Comparison of ENCODE assay signal across 2 cellular contexts in genomic region chr1:43935711-43936427, GRCh38.
TF ChIP-seq lines count a peak whose summit lies in the region.

No MANE protein-coding gene starts in this region.

TF ChIP-seq in IMR-90, 13 proteins besides CTCF, POLR2A, EP300 and RAD21:
- no peak for TF ChIP-seq FOS (IDR thresholded peaks at IDR 0.05; ENCODE audit: low read depth, low read length)
- TF ChIP-seq ELK1 (IDR thresholded peaks at IDR 0.05; ENCODE audit: borderline replicate concordance, low read depth, low read length), result no peak
- no peak for TF ChIP-seq CHD1 (IDR thresholded peaks at IDR 0.05; ENCODE audit: low read depth, low read length)
- no peak for TF ChIP-seq USF2 (IDR thresholded peaks at IDR 0.05; ENCODE audit: low read depth, low read length)
- TF ChIP-seq SMC3 (IDR thresholded peaks at IDR 0.05; ENCODE audit: low read depth, low read length), result no peak
- TF ChIP-seq MXI1 (IDR thresholded peaks at IDR 0.05; ENCODE audit: borderline replicate concordance, low read depth, low read length), result no peak
- no peak for TF ChIP-seq RCOR1 (IDR thresholded peaks at IDR 0.05; ENCODE audit: insufficient replicate concordance, low read length)

TF ChIP-seq in neural cell, 6 proteins besides CTCF, POLR2A, EP300 and RAD21:
- TF ChIP-seq REST (IDR thresholded peaks at IDR 0.05; ENCODE audit: borderline replicate concordance), result no peak
- no peak for TF ChIP-seq EZH2 (IDR thresholded peaks at IDR 0.05; ENCODE audit: borderline replicate concordance, insufficient read depth, low read length, poor library complexity, severe bottlenecking)
- TF ChIP-seq MXI1 (conservative IDR thresholded peaks at IDR 0.05; ENCODE audit: poor library complexity, severe bottlenecking), result no peak
- TF ChIP-seq TAF1 (IDR thresholded peaks at IDR 0.05; ENCODE audit: low read depth), result no peak
- no peak for TF ChIP-seq POLR2AphosphoS5 (IDR thresholded peaks at IDR 0.05)
- no peak for TF ChIP-seq SMC3 (conservative IDR thresholded peaks at IDR 0.05; ENCODE audit: poor library complexity)
